1 cellular context compared by ENCODE assay signal in the genomic region with DNA sequence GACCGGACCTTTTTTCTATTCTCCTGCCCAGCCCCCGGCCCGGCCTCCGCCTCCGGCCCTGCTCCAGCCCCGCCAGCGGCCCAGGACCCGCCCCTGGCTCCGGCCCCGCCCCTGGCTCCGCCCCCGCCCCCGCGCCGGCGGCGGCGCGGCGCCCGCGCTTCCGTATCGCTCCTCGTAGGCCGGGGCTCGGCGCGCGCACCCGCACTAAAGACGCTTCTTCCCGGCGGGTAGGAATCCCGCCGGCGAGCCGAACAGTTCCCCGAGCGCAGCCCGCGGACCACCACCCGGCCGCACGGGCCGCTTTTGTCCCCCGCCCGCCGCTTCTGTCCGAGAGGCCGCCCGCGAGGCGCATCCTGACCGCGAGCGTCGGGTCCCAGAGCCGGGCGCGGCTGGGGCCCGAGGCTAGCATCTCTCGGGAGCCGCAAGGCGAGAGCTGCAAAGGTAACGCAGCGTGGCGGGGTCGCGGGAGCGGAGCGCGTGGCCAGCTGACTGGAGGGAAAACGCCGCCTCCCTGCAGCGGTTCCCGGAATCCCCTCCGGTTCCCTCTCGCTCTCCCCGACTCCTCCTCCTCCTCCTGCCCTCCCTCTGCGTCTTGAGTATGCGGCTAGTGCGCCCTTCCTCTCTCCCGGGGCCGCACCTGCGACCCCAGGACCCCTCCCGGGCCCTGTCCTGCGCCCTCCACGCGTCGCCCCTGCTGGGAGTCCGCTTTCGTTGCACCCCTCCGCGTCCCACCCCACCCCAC.
TF ChIP-seq lines count a peak whose summit lies in the region.

A gene (plus strand): TSS at position 163 of the 742 bp plus-strand sequence. CDS start 11,985 bp downstream, outside the sequence.

TF ChIP-seq in K562, 482 proteins besides CTCF, POLR2A, EP300 and RAD21 (continued from another document and continues in another):
- TF ChIP-seq, protein P1, sequence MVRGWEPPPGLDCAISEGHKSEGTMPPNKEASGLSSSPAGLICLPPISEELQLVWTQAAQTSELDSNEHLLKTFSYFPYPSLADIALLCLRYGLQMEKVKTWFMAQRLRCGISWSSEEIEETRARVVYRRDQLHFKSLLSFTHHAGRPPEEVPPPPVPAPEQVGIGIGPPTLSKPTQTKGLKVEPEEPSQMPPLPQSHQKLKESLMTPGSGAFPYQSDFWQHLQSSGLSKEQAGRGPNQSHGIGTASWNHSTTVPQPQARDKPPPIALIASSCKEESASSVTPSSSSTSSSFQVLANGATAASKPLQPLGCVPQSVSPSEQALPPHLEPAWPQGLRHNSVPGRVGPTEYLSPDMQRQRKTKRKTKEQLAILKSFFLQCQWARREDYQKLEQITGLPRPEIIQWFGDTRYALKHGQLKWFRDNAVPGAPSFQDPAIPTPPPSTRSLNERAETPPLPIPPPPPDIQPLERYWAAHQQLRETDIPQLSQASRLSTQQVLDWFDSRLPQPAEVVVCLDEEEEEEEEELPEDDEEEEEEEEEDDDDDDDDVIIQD (CRISPR knock-in tag; IDR thresholded peaks at IDR 0.05), result no peak
- TF ChIP-seq ZNF197 (CRISPR knock-in tag; IDR thresholded peaks at IDR 0.05; ENCODE audit: low read depth) (no peak), LARP7 (IDR thresholded peaks at IDR 0.05) (0 out of 2 replicates have a peak, but pooled peaks have one; percentile 57), ZNF12 (CRISPR knock-in tag; IDR thresholded peaks at IDR 0.05) (0 out of 2 replicates have a peak, but pooled peaks have one; percentile 49), MIER1 (IDR thresholded peaks at IDR 0.05; ENCODE audit: low read depth) (no peak), ELF2 (CRISPR knock-in tag; IDR thresholded peaks at IDR 0.05) (no peak), NFRKB (IDR thresholded peaks at IDR 0.05; ENCODE audit: low read depth) (no peak), SMARCB1 (IDR thresholded peaks at IDR 0.05; ENCODE audit: insufficient read length, low read depth) (no peak), SRSF3 (IDR thresholded peaks at IDR 0.05; ENCODE audit: insufficient read depth, low read length) (no peak), ZNF224 (CRISPR knock-in tag; IDR thresholded peaks at IDR 0.05) (no peak), HNRNPUL1 (IDR thresholded peaks at IDR 0.05; ENCODE audit: low read length) (no peak), NFE2 (IDR thresholded peaks at IDR 0.05; ENCODE audit: low read depth) (no peak), MAFK (IDR thresholded peaks at IDR 0.05; ENCODE audit: low read length) (no peak), PTRF (tag; IDR thresholded peaks at IDR 0.05) (no peak), CSDE1 (IDR thresholded peaks at IDR 0.05) (no peak), MCM3 (IDR thresholded peaks at IDR 0.05) (no peak), SREBF2 (CRISPR knock-in tag; IDR thresholded peaks at IDR 0.05) (no peak), ZNF41 (CRISPR knock-in tag; conservative IDR thresholded peaks at IDR 0.05) (no peak), NR2C2 (CRISPR knock-in tag; IDR thresholded peaks at IDR 0.05) (no peak), NR2C2 (tag; IDR thresholded peaks at IDR 0.05) (peak; percentile 67; the same call in 1 of the 2 replicates), ZNF79 (CRISPR knock-in tag; IDR thresholded peaks at IDR 0.05; ENCODE audit: low read depth) (no peak), MCM5 (IDR thresholded peaks at IDR 0.05; ENCODE audit: low read depth) (no peak), TAF9B (IDR thresholded peaks at IDR 0.05; ENCODE audit: partially characterized antibody) (no peak)
- TF ChIP-seq, protein P2, sequence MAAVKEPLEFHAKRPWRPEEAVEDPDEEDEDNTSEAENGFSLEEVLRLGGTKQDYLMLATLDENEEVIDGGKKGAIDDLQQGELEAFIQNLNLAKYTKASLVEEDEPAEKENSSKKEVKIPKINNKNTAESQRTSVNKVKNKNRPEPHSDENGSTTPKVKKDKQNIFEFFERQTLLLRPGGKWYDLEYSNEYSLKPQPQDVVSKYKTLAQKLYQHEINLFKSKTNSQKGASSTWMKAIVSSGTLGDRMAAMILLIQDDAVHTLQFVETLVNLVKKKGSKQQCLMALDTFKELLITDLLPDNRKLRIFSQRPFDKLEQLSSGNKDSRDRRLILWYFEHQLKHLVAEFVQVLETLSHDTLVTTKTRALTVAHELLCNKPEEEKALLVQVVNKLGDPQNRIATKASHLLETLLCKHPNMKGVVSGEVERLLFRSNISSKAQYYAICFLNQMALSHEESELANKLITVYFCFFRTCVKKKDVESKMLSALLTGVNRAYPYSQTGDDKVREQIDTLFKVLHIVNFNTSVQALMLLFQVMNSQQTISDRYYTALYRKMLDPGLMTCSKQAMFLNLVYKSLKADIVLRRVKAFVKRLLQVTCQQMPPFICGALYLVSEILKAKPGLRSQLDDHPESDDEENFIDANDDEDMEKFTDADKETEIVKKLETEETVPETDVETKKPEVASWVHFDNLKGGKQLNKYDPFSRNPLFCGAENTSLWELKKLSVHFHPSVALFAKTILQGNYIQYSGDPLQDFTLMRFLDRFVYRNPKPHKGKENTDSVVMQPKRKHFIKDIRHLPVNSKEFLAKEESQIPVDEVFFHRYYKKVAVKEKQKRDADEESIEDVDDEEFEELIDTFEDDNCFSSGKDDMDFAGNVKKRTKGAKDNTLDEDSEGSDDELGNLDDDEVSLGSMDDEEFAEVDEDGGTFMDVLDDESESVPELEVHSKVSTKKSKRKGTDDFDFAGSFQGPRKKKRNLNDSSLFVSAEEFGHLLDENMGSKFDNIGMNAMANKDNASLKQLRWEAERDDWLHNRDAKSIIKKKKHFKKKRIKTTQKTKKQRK (IDR thresholded peaks at IDR 0.05; ENCODE audit: borderline replicate concordance, low read depth, low read length), result no peak
- TF ChIP-seq, protein P3, sequence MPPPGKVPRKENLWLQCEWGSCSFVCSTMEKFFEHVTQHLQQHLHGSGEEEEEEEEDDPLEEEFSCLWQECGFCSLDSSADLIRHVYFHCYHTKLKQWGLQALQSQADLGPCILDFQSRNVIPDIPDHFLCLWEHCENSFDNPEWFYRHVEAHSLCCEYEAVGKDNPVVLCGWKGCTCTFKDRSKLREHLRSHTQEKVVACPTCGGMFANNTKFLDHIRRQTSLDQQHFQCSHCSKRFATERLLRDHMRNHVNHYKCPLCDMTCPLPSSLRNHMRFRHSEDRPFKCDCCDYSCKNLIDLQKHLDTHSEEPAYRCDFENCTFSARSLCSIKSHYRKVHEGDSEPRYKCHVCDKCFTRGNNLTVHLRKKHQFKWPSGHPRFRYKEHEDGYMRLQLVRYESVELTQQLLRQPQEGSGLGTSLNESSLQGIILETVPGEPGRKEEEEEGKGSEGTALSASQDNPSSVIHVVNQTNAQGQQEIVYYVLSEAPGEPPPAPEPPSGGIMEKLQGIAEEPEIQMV (tag; conservative IDR thresholded peaks at IDR 0.05; ENCODE audit: low read depth), result no peak
- TF ChIP-seq, protein P4, sequence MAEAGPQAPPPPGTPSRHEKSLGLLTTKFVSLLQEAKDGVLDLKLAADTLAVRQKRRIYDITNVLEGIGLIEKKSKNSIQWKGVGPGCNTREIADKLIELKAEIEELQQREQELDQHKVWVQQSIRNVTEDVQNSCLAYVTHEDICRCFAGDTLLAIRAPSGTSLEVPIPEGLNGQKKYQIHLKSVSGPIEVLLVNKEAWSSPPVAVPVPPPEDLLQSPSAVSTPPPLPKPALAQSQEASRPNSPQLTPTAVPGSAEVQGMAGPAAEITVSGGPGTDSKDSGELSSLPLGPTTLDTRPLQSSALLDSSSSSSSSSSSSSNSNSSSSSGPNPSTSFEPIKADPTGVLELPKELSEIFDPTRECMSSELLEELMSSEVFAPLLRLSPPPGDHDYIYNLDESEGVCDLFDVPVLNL (CRISPR knock-in tag; IDR thresholded peaks at IDR 0.05; ENCODE audit: low read depth), result no peak
- TF ChIP-seq, protein P5, sequence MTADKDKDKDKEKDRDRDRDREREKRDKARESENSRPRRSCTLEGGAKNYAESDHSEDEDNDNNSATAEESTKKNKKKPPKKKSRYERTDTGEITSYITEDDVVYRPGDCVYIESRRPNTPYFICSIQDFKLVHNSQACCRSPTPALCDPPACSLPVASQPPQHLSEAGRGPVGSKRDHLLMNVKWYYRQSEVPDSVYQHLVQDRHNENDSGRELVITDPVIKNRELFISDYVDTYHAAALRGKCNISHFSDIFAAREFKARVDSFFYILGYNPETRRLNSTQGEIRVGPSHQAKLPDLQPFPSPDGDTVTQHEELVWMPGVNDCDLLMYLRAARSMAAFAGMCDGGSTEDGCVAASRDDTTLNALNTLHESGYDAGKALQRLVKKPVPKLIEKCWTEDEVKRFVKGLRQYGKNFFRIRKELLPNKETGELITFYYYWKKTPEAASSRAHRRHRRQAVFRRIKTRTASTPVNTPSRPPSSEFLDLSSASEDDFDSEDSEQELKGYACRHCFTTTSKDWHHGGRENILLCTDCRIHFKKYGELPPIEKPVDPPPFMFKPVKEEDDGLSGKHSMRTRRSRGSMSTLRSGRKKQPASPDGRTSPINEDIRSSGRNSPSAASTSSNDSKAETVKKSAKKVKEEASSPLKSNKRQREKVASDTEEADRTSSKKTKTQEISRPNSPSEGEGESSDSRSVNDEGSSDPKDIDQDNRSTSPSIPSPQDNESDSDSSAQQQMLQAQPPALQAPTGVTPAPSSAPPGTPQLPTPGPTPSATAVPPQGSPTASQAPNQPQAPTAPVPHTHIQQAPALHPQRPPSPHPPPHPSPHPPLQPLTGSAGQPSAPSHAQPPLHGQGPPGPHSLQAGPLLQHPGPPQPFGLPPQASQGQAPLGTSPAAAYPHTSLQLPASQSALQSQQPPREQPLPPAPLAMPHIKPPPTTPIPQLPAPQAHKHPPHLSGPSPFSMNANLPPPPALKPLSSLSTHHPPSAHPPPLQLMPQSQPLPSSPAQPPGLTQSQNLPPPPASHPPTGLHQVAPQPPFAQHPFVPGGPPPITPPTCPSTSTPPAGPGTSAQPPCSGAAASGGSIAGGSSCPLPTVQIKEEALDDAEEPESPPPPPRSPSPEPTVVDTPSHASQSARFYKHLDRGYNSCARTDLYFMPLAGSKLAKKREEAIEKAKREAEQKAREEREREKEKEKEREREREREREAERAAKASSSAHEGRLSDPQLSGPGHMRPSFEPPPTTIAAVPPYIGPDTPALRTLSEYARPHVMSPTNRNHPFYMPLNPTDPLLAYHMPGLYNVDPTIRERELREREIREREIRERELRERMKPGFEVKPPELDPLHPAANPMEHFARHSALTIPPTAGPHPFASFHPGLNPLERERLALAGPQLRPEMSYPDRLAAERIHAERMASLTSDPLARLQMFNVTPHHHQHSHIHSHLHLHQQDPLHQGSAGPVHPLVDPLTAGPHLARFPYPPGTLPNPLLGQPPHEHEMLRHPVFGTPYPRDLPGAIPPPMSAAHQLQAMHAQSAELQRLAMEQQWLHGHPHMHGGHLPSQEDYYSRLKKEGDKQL (CRISPR knock-in tag; IDR thresholded peaks at IDR 0.05; ENCODE audit: borderline replicate concordance), result peak; percentile 72; the same call in 1 of the 2 replicates
- TF ChIP-seq, protein P6, sequence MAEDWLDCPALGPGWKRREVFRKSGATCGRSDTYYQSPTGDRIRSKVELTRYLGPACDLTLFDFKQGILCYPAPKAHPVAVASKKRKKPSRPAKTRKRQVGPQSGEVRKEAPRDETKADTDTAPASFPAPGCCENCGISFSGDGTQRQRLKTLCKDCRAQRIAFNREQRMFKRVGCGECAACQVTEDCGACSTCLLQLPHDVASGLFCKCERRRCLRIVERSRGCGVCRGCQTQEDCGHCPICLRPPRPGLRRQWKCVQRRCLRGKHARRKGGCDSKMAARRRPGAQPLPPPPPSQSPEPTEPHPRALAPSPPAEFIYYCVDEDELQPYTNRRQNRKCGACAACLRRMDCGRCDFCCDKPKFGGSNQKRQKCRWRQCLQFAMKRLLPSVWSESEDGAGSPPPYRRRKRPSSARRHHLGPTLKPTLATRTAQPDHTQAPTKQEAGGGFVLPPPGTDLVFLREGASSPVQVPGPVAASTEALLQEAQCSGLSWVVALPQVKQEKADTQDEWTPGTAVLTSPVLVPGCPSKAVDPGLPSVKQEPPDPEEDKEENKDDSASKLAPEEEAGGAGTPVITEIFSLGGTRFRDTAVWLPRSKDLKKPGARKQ (CRISPR knock-in tag; IDR thresholded peaks at IDR 0.05), result no peak
- TF ChIP-seq, protein P7, sequence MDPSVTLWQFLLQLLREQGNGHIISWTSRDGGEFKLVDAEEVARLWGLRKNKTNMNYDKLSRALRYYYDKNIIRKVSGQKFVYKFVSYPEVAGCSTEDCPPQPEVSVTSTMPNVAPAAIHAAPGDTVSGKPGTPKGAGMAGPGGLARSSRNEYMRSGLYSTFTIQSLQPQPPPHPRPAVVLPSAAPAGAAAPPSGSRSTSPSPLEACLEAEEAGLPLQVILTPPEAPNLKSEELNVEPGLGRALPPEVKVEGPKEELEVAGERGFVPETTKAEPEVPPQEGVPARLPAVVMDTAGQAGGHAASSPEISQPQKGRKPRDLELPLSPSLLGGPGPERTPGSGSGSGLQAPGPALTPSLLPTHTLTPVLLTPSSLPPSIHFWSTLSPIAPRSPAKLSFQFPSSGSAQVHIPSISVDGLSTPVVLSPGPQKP (CRISPR knock-in tag; IDR thresholded peaks at IDR 0.05), result no peak
- TF ChIP-seq, protein P8, sequence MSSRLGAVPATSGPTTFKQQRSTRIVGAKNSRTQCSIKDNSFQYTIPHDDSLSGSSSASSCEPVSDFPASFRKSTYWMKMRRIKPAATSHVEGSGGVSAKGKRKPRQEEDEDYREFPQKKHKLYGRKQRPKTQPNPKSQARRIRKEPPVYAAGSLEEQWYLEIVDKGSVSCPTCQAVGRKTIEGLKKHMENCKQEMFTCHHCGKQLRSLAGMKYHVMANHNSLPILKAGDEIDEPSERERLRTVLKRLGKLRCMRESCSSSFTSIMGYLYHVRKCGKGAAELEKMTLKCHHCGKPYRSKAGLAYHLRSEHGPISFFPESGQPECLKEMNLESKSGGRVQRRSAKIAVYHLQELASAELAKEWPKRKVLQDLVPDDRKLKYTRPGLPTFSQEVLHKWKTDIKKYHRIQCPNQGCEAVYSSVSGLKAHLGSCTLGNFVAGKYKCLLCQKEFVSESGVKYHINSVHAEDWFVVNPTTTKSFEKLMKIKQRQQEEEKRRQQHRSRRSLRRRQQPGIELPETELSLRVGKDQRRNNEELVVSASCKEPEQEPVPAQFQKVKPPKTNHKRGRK (tag; IDR thresholded peaks at IDR 0.05), result no peak
- TF ChIP-seq, protein P9, sequence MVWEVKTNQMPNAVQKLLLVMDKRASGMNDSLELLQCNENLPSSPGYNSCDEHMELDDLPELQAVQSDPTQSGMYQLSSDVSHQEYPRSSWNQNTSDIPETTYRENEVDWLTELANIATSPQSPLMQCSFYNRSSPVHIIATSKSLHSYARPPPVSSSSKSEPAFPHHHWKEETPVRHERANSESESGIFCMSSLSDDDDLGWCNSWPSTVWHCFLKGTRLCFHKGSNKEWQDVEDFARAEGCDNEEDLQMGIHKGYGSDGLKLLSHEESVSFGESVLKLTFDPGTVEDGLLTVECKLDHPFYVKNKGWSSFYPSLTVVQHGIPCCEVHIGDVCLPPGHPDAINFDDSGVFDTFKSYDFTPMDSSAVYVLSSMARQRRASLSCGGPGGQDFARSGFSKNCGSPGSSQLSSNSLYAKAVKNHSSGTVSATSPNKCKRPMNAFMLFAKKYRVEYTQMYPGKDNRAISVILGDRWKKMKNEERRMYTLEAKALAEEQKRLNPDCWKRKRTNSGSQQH (CRISPR knock-in tag; IDR thresholded peaks at IDR 0.05), result no peak
- TF ChIP-seq, protein P10, sequence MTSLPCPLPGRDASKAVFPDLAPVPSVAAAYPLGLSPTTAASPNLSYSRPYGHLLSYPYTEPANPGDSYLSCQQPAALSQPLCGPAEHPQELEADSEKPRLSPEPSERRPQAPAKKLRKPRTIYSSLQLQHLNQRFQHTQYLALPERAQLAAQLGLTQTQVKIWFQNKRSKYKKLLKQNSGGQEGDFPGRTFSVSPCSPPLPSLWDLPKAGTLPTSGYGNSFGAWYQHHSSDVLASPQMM (CRISPR knock-in tag; IDR thresholded peaks at IDR 0.05), result no peak
- TF ChIP-seq, protein P11, sequence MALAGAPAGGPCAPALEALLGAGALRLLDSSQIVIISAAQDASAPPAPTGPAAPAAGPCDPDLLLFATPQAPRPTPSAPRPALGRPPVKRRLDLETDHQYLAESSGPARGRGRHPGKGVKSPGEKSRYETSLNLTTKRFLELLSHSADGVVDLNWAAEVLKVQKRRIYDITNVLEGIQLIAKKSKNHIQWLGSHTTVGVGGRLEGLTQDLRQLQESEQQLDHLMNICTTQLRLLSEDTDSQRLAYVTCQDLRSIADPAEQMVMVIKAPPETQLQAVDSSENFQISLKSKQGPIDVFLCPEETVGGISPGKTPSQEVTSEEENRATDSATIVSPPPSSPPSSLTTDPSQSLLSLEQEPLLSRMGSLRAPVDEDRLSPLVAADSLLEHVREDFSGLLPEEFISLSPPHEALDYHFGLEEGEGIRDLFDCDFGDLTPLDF (CRISPR knock-in tag; IDR thresholded peaks at IDR 0.05), result no peak
